10 cellular contexts compared by ENCODE assay signal in genomic region chr7:101900103-101900502, GRCh38.
A peak's percentile ranks its signal among the peaks of the same experiment; 100 is the strongest.
DNase-seq lines count a peak whose midpoint lies in the region; ATAC-seq and TF ChIP-seq lines count a peak whose summit lies in the region.
"Had no signal": no experiment of that assay in that cellular context is flagged by ENCODE, and none has a peak within 500 bp of the region (broad histone marks: within the 10 kb centered on the region; RNA-seq: fewer than 3 reads in every experiment).

No MANE protein-coding gene starts in this region.

- H3K36me3 Mint-ChIP-seq in activated naive CD8-positive, alpha-beta T cell treated with anti-CD3 and anti-CD28 coated beads for 36 hours, result peaks cover 1% of the 10 kb centered on the region
- H3K36me3 Mint-ChIP-seq: activated naive CD8-positive, alpha-beta T cell treated with anti-CD3 and anti-CD28 coated beads, Interleukin-2, amount 10 ng/mL, durations not matched to agents 7 days and 5 days had no signal

- H3K36me3 ChIP-seq in esophagus muscularis mucosa (no peaks in the 10 kb centered on the region), aorta (ENCODE audit: control insufficient read depth in 1 of 2, insufficient read depth in 2 of 2, low read length in 1 of 2) (no peaks in the 10 kb centered on the region)

- no peaks in the 10 kb centered on the region for H3K9me3 Mint-ChIP-seq in activated naive CD8-positive, alpha-beta T cell treated with anti-CD3 and anti-CD28 coated beads for 36 hours
- H3K9me3 Mint-ChIP-seq: activated naive CD8-positive, alpha-beta T cell treated with anti-CD3 and anti-CD28 coated beads, Interleukin-2, amount 10 ng/mL, durations not matched to agents 7 days and 5 days had no signal

- CTCF ChIA-PET in HEK293T (lab: Yijun Ruan, JAX), result no interaction called here

- H3K27me3 ChIP-seq in esophagus muscularis mucosa (no peaks in the 10 kb centered on the region), aorta (ENCODE audit: control insufficient read depth in 1 of 2, insufficient read depth in 2 of 2, low read length in 1 of 2) (no peaks in the 10 kb centered on the region)

- H3K9me3 ChIP-seq in esophagus muscularis mucosa (no peaks in the 10 kb centered on the region), aorta (ENCODE audit: control insufficient read depth, low read length) (no peaks in the 10 kb centered on the region)

- H3K27me3 Mint-ChIP-seq in activated naive CD8-positive, alpha-beta T cell treated with anti-CD3 and anti-CD28 coated beads for 36 hours, result no peaks in the 10 kb centered on the region
- H3K27me3 Mint-ChIP-seq: activated naive CD8-positive, alpha-beta T cell treated with anti-CD3 and anti-CD28 coated beads, Interleukin-2, amount 10 ng/mL, durations not matched to agents 7 days and 5 days had no signal

- POLR2A ChIA-PET in HEK293T (lab: Yijun Ruan, JAX), result no interaction called here

- no peak for TF ChIP-seq POLR2A in esophagus muscularis mucosa (IDR thresholded peaks at IDR 0.05; ENCODE audit: low read depth)

- 65% methylated on average over 18 of the region's 18 CpGs for WGBS in esophagus muscularis mucosa
- WGBS in aorta, 2 donors, result 2 to 9% methylated on average over 18 of the region's 18 CpGs

- intact Hi-C loops in esophagus muscularis mucosa (cut with DNase I), result no loop called here
- intact Hi-C loops in aorta (cut with DNase I), result no loop called here

- H3K4me3 Mint-ChIP-seq in activated naive CD8-positive, alpha-beta T cell treated with anti-CD3 and anti-CD28 coated beads for 36 hours, result no peak overlapping the region
- H3K4me3 Mint-ChIP-seq: activated naive CD8-positive, alpha-beta T cell treated with anti-CD3 and anti-CD28 coated beads, Interleukin-2, amount 10 ng/mL, durations not matched to agents 7 days and 5 days had no signal

- H3K27ac Mint-ChIP-seq in activated naive CD8-positive, alpha-beta T cell treated with anti-CD3 and anti-CD28 coated beads for 36 hours, result no peak overlapping the region
- H3K27ac Mint-ChIP-seq: activated naive CD8-positive, alpha-beta T cell treated with anti-CD3 and anti-CD28 coated beads, Interleukin-2, amount 10 ng/mL, durations not matched to agents 7 days and 5 days had no signal

- peak; percentile 58 for ATAC-seq in aorta (ENCODE audit: low FRiP score)
- ATAC-seq in GM19324 (IDR thresholded peaks at IDR 0.05; ENCODE audit: low FRiP score, unreplicated experiment), result no peak

- H3K4me3 ChIP-seq in esophagus muscularis mucosa (peak overlapping the region; percentile 32 to 46 (median 42)), aorta (ENCODE audit: low read length in 2 of 2) (peak overlapping the region; percentile 28 to 90)

- no peak for TF ChIP-seq CTCF in esophagus muscularis mucosa (IDR thresholded peaks at IDR 0.05)

- no peak for TF ChIP-seq EP300 in esophagus muscularis mucosa (IDR thresholded peaks at IDR 0.05)

- peaks cover 44 to 67% (median 55%) of the 10 kb centered on the region in 4 donors for H3K4me1 ChIP-seq in esophagus muscularis mucosa
- H3K4me1 ChIP-seq in aorta (ENCODE audit: control insufficient read depth in 1 of 2, insufficient read depth in 2 of 2, low read length in 2 of 2), result peaks cover 2 to 10% of the 10 kb centered on the region in 2 donors

- peaks cover 9% of the 10 kb centered on the region for H3K4me1 Mint-ChIP-seq in activated naive CD8-positive, alpha-beta T cell treated with anti-CD3 and anti-CD28 coated beads for 36 hours

- DNase-seq in NCI-H446 (lab: John Stamatoyannopoulos, UW) (peak; percentile 45 to 87), esophagus muscularis mucosa (ENCODE audit: extremely low spot score) (no peak), midbrain (lab: John Stamatoyannopoulos, UW) (peak; percentile 48), aorta (peak in 1 of 2 donors; percentile 69), HEK293T (ENCODE audit: extremely low spot score) (no peak)
- no peak for DNase-seq in activated naive CD8-positive, alpha-beta T cell treated with anti-CD3 and anti-CD28 coated beads for 36 hours
- DNase-seq: activated naive CD8-positive, alpha-beta T cell treated with anti-CD3 and anti-CD28 coated beads, Interleukin-2, amount 10 ng/mL, durations not matched to agents 7 days and 5 days; mesenchymal stem cell; small intestine had no signal

- H3K27ac ChIP-seq in esophagus muscularis mucosa (replicated peaks in 1 of 4) (peak overlapping the region; percentile 51 to 69 (median 56)), aorta (ENCODE audit: low read depth in 1 of 2, low read length in 2 of 2) (peak overlapping the region in 1 of 2 donors; percentile 64)

TF ChIP-seq in HEK293T, 16 proteins besides CTCF, POLR2A, EP300 and RAD21:
- no peak for TF ChIP-seq ELF4 (IDR thresholded peaks at IDR 0.05)
- TF ChIP-seq HDGF (IDR thresholded peaks at IDR 0.05; ENCODE audit: borderline replicate concordance), result no peak
- TF ChIP-seq SP1 (IDR thresholded peaks at IDR 0.05), result no peak
- no peak for TF ChIP-seq NFRKB (IDR thresholded peaks at IDR 0.05)
- no peak for TF ChIP-seq FOXA1 (IDR thresholded peaks at IDR 0.05)
- TF ChIP-seq SUZ12 (IDR thresholded peaks at IDR 0.05), result no peak
- no peak for TF ChIP-seq BHLHE40 (IDR thresholded peaks at IDR 0.05; ENCODE audit: borderline replicate concordance)
- TF ChIP-seq ZNF384 (IDR thresholded peaks at IDR 0.05), result no peak
- TF ChIP-seq L3MBTL2 (conservative IDR thresholded peaks at IDR 0.05), result no peak
- TF ChIP-seq ARNT (IDR thresholded peaks at IDR 0.05), result no peak
- no peak for TF ChIP-seq PKNOX1 (IDR thresholded peaks at IDR 0.05)
- no peak for TF ChIP-seq TARDBP (IDR thresholded peaks at IDR 0.05)
- no peak for TF ChIP-seq FOXK2 (IDR thresholded peaks at IDR 0.05)

Comparison
In these comparisons a context has a peak if more than half of its experiments do, and no peak if none do; other contexts are left out.
1. DNase-seq: peak in NCI-H446 (2 of 2) and midbrain (single experiment); none in esophagus muscularis mucosa (single experiment), HEK293T (single experiment) and activated naive CD8-positive, alpha-beta T cell treated with anti-CD3 and anti-CD28 coated beads for 36 hours (single experiment).